Comparison of ENCODE assay signal across 9 cellular contexts in the genomic region with DNA sequence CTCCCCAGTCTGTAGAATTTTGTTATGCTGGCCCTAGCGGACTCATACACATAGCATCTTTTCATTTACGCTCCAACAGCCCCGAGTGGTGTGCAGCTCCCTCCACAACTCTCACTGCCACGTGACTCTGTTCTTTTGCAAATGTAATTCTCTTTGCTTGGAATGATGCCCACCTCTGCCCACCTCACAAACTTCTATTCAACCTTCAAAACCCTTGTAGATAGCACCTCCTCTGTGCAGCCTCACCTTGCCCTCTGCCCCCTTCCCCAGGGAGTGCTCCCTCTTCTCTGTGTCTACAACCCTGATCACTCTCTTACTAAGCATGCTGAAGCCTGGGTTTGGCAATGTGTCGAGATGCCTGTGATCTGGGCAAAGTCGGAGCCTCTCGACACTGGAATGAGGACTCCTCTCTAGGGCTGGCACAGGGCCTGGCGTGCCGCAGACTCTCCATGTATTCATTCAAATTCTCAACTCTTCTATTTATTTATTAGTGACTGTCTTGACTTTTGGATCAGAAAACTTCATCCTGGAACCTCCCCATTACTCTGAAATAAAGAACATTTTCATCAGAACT.
DNase-seq lines count a peak whose midpoint lies in the region; ATAC-seq and TF ChIP-seq lines count a peak whose summit lies in the region.
"Had no signal": no experiment of that assay in that cellular context is flagged by ENCODE, and none has a peak within 500 bp of the region (broad histone marks: within the 10 kb centered on the region; RNA-seq: fewer than 3 reads in every experiment).

No MANE protein-coding gene starts in this region.

- no peaks in the 10 kb centered on the region for H3K9me3 ChIP-seq in mesenchymal stem cell (ENCODE audit: control insufficient read depth, low read length)
- H3K9me3 ChIP-seq in tibial nerve = no peaks in the 10 kb centered on the region

- no peak overlapping the region for H3K4me2 ChIP-seq in mesenchymal stem cell (ENCODE audit: low read length, poor library complexity, severe bottlenecking)

- 93% methylated on average over 9 of the region's 9 CpGs for WGBS in mesenchymal stem cell
- WGBS in tibial nerve, 2 donors = 51 to 57% methylated on average over 9 of the region's 9 CpGs

- TF ChIP-seq CTCF in coronary artery (IDR thresholded peaks at IDR 0.05) (no peak), tibial nerve (IDR thresholded peaks at IDR 0.05) (no peak)

- TF ChIP-seq POLR2A in tibial nerve (IDR thresholded peaks at IDR 0.05) = no peak

- H3K27me3 ChIP-seq in mesenchymal stem cell (ENCODE audit: control insufficient read depth in 1 of 2, insufficient read depth in 1 of 2, low read length in 2 of 2) = no peaks in the 10 kb centered on the region
- no peaks in the 10 kb centered on the region for H3K27me3 ChIP-seq in tibial nerve

- peak overlapping the region; percentile 37 for H2BK5ac ChIP-seq in mesenchymal stem cell (ENCODE audit: low read depth, low read length, poor library complexity, severe bottlenecking)

- peak overlapping the region; percentile 98 for H2AK5ac ChIP-seq in mesenchymal stem cell (ENCODE audit: low read length, severe bottlenecking)

- H3K14ac ChIP-seq in mesenchymal stem cell (ENCODE audit: low read length in 2 of 2) = no peak overlapping the region

- peak overlapping the region; percentile 69 for H3K9ac ChIP-seq in mesenchymal stem cell (ENCODE audit: low read length)

- no peak for TF ChIP-seq EP300 in tibial nerve (IDR thresholded peaks at IDR 0.05)

- DNase-seq in NCI-H2029 (lab: John Stamatoyannopoulos, UW) (peak; percentile 24), coronary artery (ENCODE audit: low spot score) (no peak), mesenchymal stem cell (no peak), tibial nerve (ENCODE audit: low spot score in 2 of 2) (no peak), midbrain (lab: John Stamatoyannopoulos, UW) (no peak), ureter (ENCODE audit: low spot score) (no peak)
- DNase-seq: NCI-H1048 had no signal

- no peak overlapping the region for H2AFZ ChIP-seq in mesenchymal stem cell (ENCODE audit: low read depth, low read length)

- no peak overlapping the region for H3K23ac ChIP-seq in mesenchymal stem cell (ENCODE audit: low read length in 2 of 2)

- H3K4me3 ChIP-seq in coronary artery (peak overlapping the region; percentile 5), mesenchymal stem cell (ENCODE audit: insufficient read depth in 1 of 2, low read depth in 1 of 2, low read length in 2 of 2) (no peak overlapping the region), tibial nerve (no peak overlapping the region)

- peak overlapping the region in 1 of 2 experiments; percentile 38 for H3K18ac ChIP-seq in mesenchymal stem cell (ENCODE audit: low read depth in 1 of 2, low read length in 2 of 2)

- peak overlapping the region in 1 of 2 experiments; percentile 24 for H3K4ac ChIP-seq in mesenchymal stem cell (ENCODE audit: low read depth in 1 of 2, low read length in 2 of 2)

- H3K79me1 ChIP-seq in mesenchymal stem cell (replicated peaks; ENCODE audit: low read length, poor library complexity, severe bottlenecking) = peaks cover 16% of the 10 kb centered on the region

- H4K8ac ChIP-seq in mesenchymal stem cell (ENCODE audit: low read length) = no peak overlapping the region

- H3K4me1 ChIP-seq in mesenchymal stem cell (ENCODE audit: control insufficient read depth, insufficient read depth, low read depth, low read length) = peaks cover 51% of the 10 kb centered on the region
- peaks cover 0 to 81% (median 36%) of the 10 kb centered on the region in 4 donors for H3K4me1 ChIP-seq in tibial nerve

- H2BK120ac ChIP-seq in mesenchymal stem cell (ENCODE audit: low read depth, low read length) = no peak overlapping the region

- ATAC-seq in GM18907 (IDR thresholded peaks at IDR 0.05; ENCODE audit: unreplicated experiment) (no peak), HG02885 (IDR thresholded peaks at IDR 0.05; ENCODE audit: poor library complexity, unreplicated experiment) (no peak)

- H3K27ac ChIP-seq in coronary artery = peak overlapping the region; percentile 68 to 91
- H3K27ac ChIP-seq in mesenchymal stem cell (ENCODE audit: low read length, poor library complexity, severe bottlenecking) = peak overlapping the region; percentile 92
- H3K27ac ChIP-seq in tibial nerve = peak overlapping the region; percentile 23 to 83 (median 64)

- peaks cover 11 to 21% of the 10 kb centered on the region in 2 experiments for H3K36me3 ChIP-seq in mesenchymal stem cell (ENCODE audit: control insufficient read depth in 1 of 2, insufficient read depth in 2 of 2, low read depth in 1 of 2, low read length in 2 of 2)
- no peaks in the 10 kb centered on the region for H3K36me3 ChIP-seq in tibial nerve

- no peak overlapping the region for H4K91ac ChIP-seq in mesenchymal stem cell (ENCODE audit: low read length)

- no peak overlapping the region for H2BK15ac ChIP-seq in mesenchymal stem cell (ENCODE audit: low read depth, poor library complexity, severe bottlenecking)

- peak overlapping the region in 1 of 2 experiments; percentile 61 for H2BK12ac ChIP-seq in mesenchymal stem cell (ENCODE audit: low read length in 2 of 2)
